Comparison of ENCODE assay signal across 12 cellular contexts in the genomic region with DNA sequence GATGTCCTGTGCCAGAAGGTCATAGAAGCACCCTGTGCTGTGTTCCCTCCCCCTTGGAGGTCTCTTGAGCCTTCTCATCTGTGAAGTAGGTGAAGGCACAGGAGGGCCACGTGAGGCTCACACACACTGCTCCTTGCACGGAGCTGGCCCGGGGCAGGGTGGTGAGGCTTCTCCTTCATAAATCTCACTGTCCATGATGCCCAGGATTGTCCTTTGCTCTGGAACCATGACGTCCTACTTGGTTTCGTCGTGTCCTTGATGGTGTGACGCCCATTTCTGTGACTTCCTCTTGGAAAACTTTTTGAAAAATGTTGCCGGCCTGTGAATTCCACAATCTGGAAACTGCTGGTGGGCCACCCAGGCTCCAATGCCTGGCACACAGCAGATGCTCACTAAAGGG. TPM values are rescaled to one million over a fixed set of nuclear protein-coding genes. Genes with fewer than 3 reads are reported as not detected.
DNase-seq lines count a peak whose midpoint lies in the region; ATAC-seq and TF ChIP-seq lines count a peak whose summit lies in the region.
"Had no signal": no experiment of that assay in that cellular context is flagged by ENCODE, and none has a peak within 500 bp of the region (broad histone marks: within the 10 kb centered on the region; RNA-seq: fewer than 3 reads in every experiment).

No MANE protein-coding gene starts in this region.

- no peak for ATAC-seq in WTC11

- peak overlapping the region in 3 of 5 donors; percentile 14 to 54 (median 40) for H3K9ac ChIP-seq in subcutaneous abdominal adipose tissue (ENCODE audit: low read length in 5 of 5)

- DNase-seq in activated CD4-positive, alpha-beta memory T cell treated with anti-CD3 and anti-CD28 coated beads for 36 hours: no peak
- DNase-seq in activated CD4-positive, alpha-beta memory T cell treated with anti-CD3 and anti-CD28 coated beads, Interleukin-2, amount 10 ng/mL, durations not matched to agents 7 days and 5 days: no peak
- DNase-seq in WTC11 (ENCODE audit: low spot score) (no peak), glutamatergic neuron (no peak), progenitor cell of endocrine pancreas (ENCODE audit: low spot score, unreplicated experiment) (no peak), SW 1271 (lab: John Stamatoyannopoulos, UW) (no peak), NCI-H526 (lab: John Stamatoyannopoulos, UW) (no peak)
- DNase-seq: ACHN, amniotic stem cell, GF-D8 had no signal

- H3K36me3 ChIP-seq in subcutaneous abdominal adipose tissue (ENCODE audit: control insufficient read depth in 5 of 5, insufficient read depth in 5 of 5, low read length in 5 of 5): peaks cover 0 to 30% (median 16%) of the 10 kb centered on the region in 5 donors

- no peaks in the 10 kb centered on the region for H3K9me3 ChIP-seq in subcutaneous abdominal adipose tissue (ENCODE audit: control insufficient read depth in 5 of 5, low read length in 5 of 5)
- H3K9me3 ChIP-seq: esophagus muscularis mucosa had no signal

- CTCF ChIA-PET in activated CD4-positive, alpha-beta memory T cell treated with anti-CD3 and anti-CD28 coated beads for 36 hours (lab: Charles Lee): interaction anchor here (3.3 to 28.6 kb wide), 2 partner anchors 12 to 36 kb away, joined by 19 to 1161 read pairs; a partner anchor contains a TSS
- CTCF ChIA-PET in activated CD4-positive, alpha-beta memory T cell treated with anti-CD3 and anti-CD28 coated beads, Interleukin-2, amount 10 ng/mL, durations not matched to agents 7 days and 5 days (lab: Charles Lee): interaction anchor here (0.9 to 1.4 kb wide), 2 partner anchors 12 to 36 kb away, joined by 3 to 5 read pairs; no protein-coding TSS in a partner anchor
- CTCF ChIA-PET in WTC11 (lab: Charles Lee): interaction anchor here (0.7 to 3.3 kb wide), 4 partner anchors 11 to 44 kb away, joined by 4 to 23 read pairs (median 8); no protein-coding TSS in a partner anchor

- peaks cover 92% of the 10 kb centered on the region for H3K4me1 Mint-ChIP-seq in activated CD4-positive, alpha-beta memory T cell treated with anti-CD3 and anti-CD28 coated beads for 36 hours (ENCODE audit: low read depth)
- H3K4me1 Mint-ChIP-seq in activated CD4-positive, alpha-beta memory T cell treated with anti-CD3 and anti-CD28 coated beads, Interleukin-2, amount 10 ng/mL, durations not matched to agents 7 days and 5 days: peaks cover 82% of the 10 kb centered on the region
- H3K4me1 Mint-ChIP-seq in WTC11 (peaks cover 36% of the 10 kb centered on the region), glutamatergic neuron (ENCODE audit: low read depth, unreplicated experiment) (peaks cover 25% of the 10 kb centered on the region), progenitor cell of endocrine pancreas (ENCODE audit: low read depth) (no peaks in the 10 kb centered on the region)

- peaks cover 15% of the 10 kb centered on the region for H3K36me3 Mint-ChIP-seq in activated CD4-positive, alpha-beta memory T cell treated with anti-CD3 and anti-CD28 coated beads for 36 hours
- H3K36me3 Mint-ChIP-seq in activated CD4-positive, alpha-beta memory T cell treated with anti-CD3 and anti-CD28 coated beads, Interleukin-2, amount 10 ng/mL, durations not matched to agents 7 days and 5 days (ENCODE audit: low read depth): peaks cover 41% of the 10 kb centered on the region
- H3K36me3 Mint-ChIP-seq in WTC11: peaks cover 3% of the 10 kb centered on the region; the same call in 1 of the 2 replicates
- no peaks in the 10 kb centered on the region for H3K36me3 Mint-ChIP-seq in glutamatergic neuron (ENCODE audit: unreplicated experiment)
- peaks cover 5% of the 10 kb centered on the region for H3K36me3 Mint-ChIP-seq in progenitor cell of endocrine pancreas (ENCODE audit: insufficient read depth)

- TF ChIP-seq CTCF in WTC11 (IDR thresholded peaks at IDR 0.05) (no peak), glutamatergic neuron (IDR thresholded peaks at IDR 0.05; ENCODE audit: partially characterized antibody, unreplicated experiment) (no peak), progenitor cell of endocrine pancreas (IDR thresholded peaks at IDR 0.05; ENCODE audit: unreplicated experiment) (no peak)

- no peaks in the 10 kb centered on the region for H3K9me3 Mint-ChIP-seq in activated CD4-positive, alpha-beta memory T cell treated with anti-CD3 and anti-CD28 coated beads for 36 hours
- no peaks in the 10 kb centered on the region for H3K9me3 Mint-ChIP-seq in activated CD4-positive, alpha-beta memory T cell treated with anti-CD3 and anti-CD28 coated beads, Interleukin-2, amount 10 ng/mL, durations not matched to agents 7 days and 5 days
- no peaks in the 10 kb centered on the region for H3K9me3 Mint-ChIP-seq in WTC11
- H3K9me3 Mint-ChIP-seq in glutamatergic neuron (ENCODE audit: unreplicated experiment): peaks cover 14% of the 10 kb centered on the region
- H3K9me3 Mint-ChIP-seq in progenitor cell of endocrine pancreas (ENCODE audit: low read depth): no peaks in the 10 kb centered on the region

- H3K27ac ChIP-seq in subcutaneous abdominal adipose tissue (ENCODE audit: low read depth, low read length): peak overlapping the region; percentile 41

- H3K4me3 ChIP-seq in subcutaneous abdominal adipose tissue (ENCODE audit: low read depth in 1 of 5, low read length in 5 of 5): no peak overlapping the region
- H3K4me3 ChIP-seq: esophagus muscularis mucosa had no signal

- POLR2A ChIA-PET in activated CD4-positive, alpha-beta memory T cell treated with anti-CD3 and anti-CD28 coated beads for 36 hours (lab: Charles Lee): no interaction called here
- POLR2A ChIA-PET in activated CD4-positive, alpha-beta memory T cell treated with anti-CD3 and anti-CD28 coated beads, Interleukin-2, amount 10 ng/mL, durations not matched to agents 7 days and 5 days (lab: Charles Lee): interaction anchor here (1.0 to 10.9 kb wide), 2 partner anchors 10 to 37 kb away, joined by 3 to 252 read pairs; no protein-coding TSS in a partner anchor
- POLR2A ChIA-PET in WTC11 (lab: Charles Lee): no interaction called here

- H3K27ac Mint-ChIP-seq in activated CD4-positive, alpha-beta memory T cell treated with anti-CD3 and anti-CD28 coated beads for 36 hours: peak overlapping the region; percentile 7
- no peak overlapping the region for H3K27ac Mint-ChIP-seq in activated CD4-positive, alpha-beta memory T cell treated with anti-CD3 and anti-CD28 coated beads, Interleukin-2, amount 10 ng/mL, durations not matched to agents 7 days and 5 days
- peak overlapping the region; percentile 87 for H3K27ac Mint-ChIP-seq in WTC11
- H3K27ac Mint-ChIP-seq in glutamatergic neuron (ENCODE audit: unreplicated experiment): peak overlapping the region; percentile 89
- no peak overlapping the region for H3K27ac Mint-ChIP-seq in progenitor cell of endocrine pancreas

- intact Hi-C loops in activated CD4-positive, alpha-beta memory T cell treated with anti-CD3 and anti-CD28 coated beads for 36 hours (cut with micrococcal nuclease): loop anchor here (10.0 kb wide), 1 partner anchor 245 kb away; a partner anchor contains a TSS

- no peak overlapping the region for H3K4me3 Mint-ChIP-seq in activated CD4-positive, alpha-beta memory T cell treated with anti-CD3 and anti-CD28 coated beads for 36 hours
- no peak overlapping the region for H3K4me3 Mint-ChIP-seq in activated CD4-positive, alpha-beta memory T cell treated with anti-CD3 and anti-CD28 coated beads, Interleukin-2, amount 10 ng/mL, durations not matched to agents 7 days and 5 days
- H3K4me3 Mint-ChIP-seq in WTC11 (no peak overlapping the region), glutamatergic neuron (ENCODE audit: unreplicated experiment) (peak overlapping the region; percentile 52), progenitor cell of endocrine pancreas (ENCODE audit: low read depth) (no peak overlapping the region)

- no peaks in the 10 kb centered on the region for H3K27me3 ChIP-seq in subcutaneous abdominal adipose tissue (ENCODE audit: control insufficient read depth in 5 of 5, insufficient read depth in 4 of 5, low read length in 5 of 5)
- H3K27me3 ChIP-seq: esophagus muscularis mucosa had no signal

- peaks cover 24 to 95% (median 92%) of the 10 kb centered on the region in 5 donors for H3K4me1 ChIP-seq in subcutaneous abdominal adipose tissue (ENCODE audit: control insufficient read depth in 5 of 5, insufficient read depth in 5 of 5, low read length in 5 of 5)

- no peaks in the 10 kb centered on the region for H3K27me3 Mint-ChIP-seq in activated CD4-positive, alpha-beta memory T cell treated with anti-CD3 and anti-CD28 coated beads for 36 hours
- peaks cover 3% of the 10 kb centered on the region for H3K27me3 Mint-ChIP-seq in activated CD4-positive, alpha-beta memory T cell treated with anti-CD3 and anti-CD28 coated beads, Interleukin-2, amount 10 ng/mL, durations not matched to agents 7 days and 5 days
- H3K27me3 Mint-ChIP-seq in WTC11 (ENCODE audit: low read depth) (no peaks in the 10 kb centered on the region), glutamatergic neuron (ENCODE audit: unreplicated experiment) (peaks cover 18% of the 10 kb centered on the region), progenitor cell of endocrine pancreas (no peaks in the 10 kb centered on the region)

TF ChIP-seq in WTC11, 78 proteins besides CTCF, POLR2A, EP300 and RAD21 (continues in another document):
- TF ChIP-seq, protein P1, sequence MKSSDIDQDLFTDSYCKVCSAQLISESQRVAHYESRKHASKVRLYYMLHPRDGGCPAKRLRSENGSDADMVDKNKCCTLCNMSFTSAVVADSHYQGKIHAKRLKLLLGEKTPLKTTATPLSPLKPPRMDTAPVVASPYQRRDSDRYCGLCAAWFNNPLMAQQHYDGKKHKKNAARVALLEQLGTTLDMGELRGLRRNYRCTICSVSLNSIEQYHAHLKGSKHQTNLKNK (CRISPR knock-in tag; IDR thresholded peaks at IDR 0.05): no peak
- TF ChIP-seq FOXK1 (CRISPR knock-in tag; IDR thresholded peaks at IDR 0.05) (no peak), ESRRA (CRISPR knock-in tag; IDR thresholded peaks at IDR 0.05; ENCODE audit: borderline replicate concordance) (no peak), PRRX2 (CRISPR knock-in tag; IDR thresholded peaks at IDR 0.05) (no peak), ZNF263 (CRISPR knock-in tag; IDR thresholded peaks at IDR 0.05; ENCODE audit: low read depth) (no peak)
- TF ChIP-seq, protein P2, sequence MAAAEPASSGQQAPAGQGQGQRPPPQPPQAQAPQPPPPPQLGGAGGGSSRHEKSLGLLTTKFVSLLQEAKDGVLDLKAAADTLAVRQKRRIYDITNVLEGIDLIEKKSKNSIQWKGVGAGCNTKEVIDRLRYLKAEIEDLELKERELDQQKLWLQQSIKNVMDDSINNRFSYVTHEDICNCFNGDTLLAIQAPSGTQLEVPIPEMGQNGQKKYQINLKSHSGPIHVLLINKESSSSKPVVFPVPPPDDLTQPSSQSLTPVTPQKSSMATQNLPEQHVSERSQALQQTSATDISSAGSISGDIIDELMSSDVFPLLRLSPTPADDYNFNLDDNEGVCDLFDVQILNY (CRISPR knock-in tag; IDR thresholded peaks at IDR 0.05): no peak

RNA-seq across cellular contexts. Expression of a gene that starts 34.4 kb away (rescaled TPM):
- 10 to 100 TPM; 32.6 to 34.2 TPM for total RNA-seq in activated CD4-positive, alpha-beta memory T cell treated with anti-CD3 and anti-CD28 coated beads for 36 hours
- total RNA-seq in activated CD4-positive, alpha-beta memory T cell treated with anti-CD3 and anti-CD28 coated beads, Interleukin-2, amount 10 ng/mL, durations not matched to agents 7 days and 5 days: 10 to 100 TPM; 18.8 to 20.2 TPM
- total RNA-seq in WTC11 (2021) (20.5 to 31.8 TPM (median 20.7 TPM) in 3 replicates), glutamatergic neuron (ENCODE audit: unreplicated experiment) (18.1 TPM), progenitor cell of endocrine pancreas (0.72 and 1.5 TPM in 2 replicates)

Comparison
In these comparisons a context has a peak if more than half of its experiments do, and no peak if none do; other contexts are left out.
1. H3K27ac Mint-ChIP-seq: peak in activated CD4-positive, alpha-beta memory T cell treated with anti-CD3 and anti-CD28 coated beads for 36 hours (single experiment), WTC11 (single experiment) and glutamatergic neuron (single experiment); none in activated CD4-positive, alpha-beta memory T cell treated with anti-CD3 and anti-CD28 coated beads, Interleukin-2, amount 10 ng/mL, durations not matched to agents 7 days and 5 days (single experiment) and progenitor cell of endocrine pancreas (single experiment).